ENCODE assay signal across 14 cellular contexts in genomic region chr2:191638802-191639172, GRCh38. TPM values are rescaled to one million over a fixed set of nuclear protein-coding genes. Genes with fewer than 3 reads are reported as not detected.
DNase-seq lines count a peak whose midpoint lies in the region; ATAC-seq, FAIRE-seq and TF ChIP-seq lines count a peak whose summit lies in the region.
"Had no signal": no experiment of that assay in that cellular context is flagged by ENCODE, and none has a peak within 500 bp of the region (broad histone marks: within the 10 kb centered on the region; RNA-seq: fewer than 3 reads in every experiment).

No MANE protein-coding gene starts in this region.

- TF ChIP-seq CTCF in HepG2 (CRISPR knock-in tag; IDR thresholded peaks at IDR 0.05): no peak
- TF ChIP-seq CTCF in right lobe of liver (IDR thresholded peaks at IDR 0.05): no peak
- no peak for TF ChIP-seq CTCF in upper lobe of right lung (IDR thresholded peaks at IDR 0.05)

- ATAC-seq in HepG2: no peak
- no peak for ATAC-seq in right lobe of liver
- ATAC-seq in upper lobe of right lung: no peak
- ATAC-seq in HG03565 (IDR thresholded peaks at IDR 0.05; ENCODE audit: unreplicated experiment): no peak

- no peak overlapping the region for H2AFZ ChIP-seq in HepG2 (ENCODE audit: low read length)
- H2AFZ ChIP-seq: neural progenitor cell had no signal

- H3K36me3 ChIP-seq in HepG2 (replicated peaks in 1 of 2; ENCODE audit: control insufficient read depth in 1 of 2, insufficient read depth in 2 of 2, low read length in 2 of 2): no peaks in the 10 kb centered on the region
- H3K36me3 ChIP-seq in right lobe of liver: no peaks in the 10 kb centered on the region
- H3K36me3 ChIP-seq in upper lobe of right lung: no peaks in the 10 kb centered on the region
- H3K36me3 ChIP-seq: BE2C, brain microvascular endothelial cell, neural progenitor cell had no signal

- H3K9ac ChIP-seq in HepG2 (ENCODE audit: insufficient read depth, low read depth, low read length): no peak overlapping the region
- H3K9ac ChIP-seq: neural progenitor cell had no signal

- BruUV-seq in HepG2 (replicated peaks; lab: Mats Ljungman, UMichigan): no TSS peak

- peak overlapping the region in 2 of 3 donors; percentile 71 to 72 for H3K27ac Mint-ChIP-seq in IgD-negative memory B cell
- H3K27ac Mint-ChIP-seq: neural progenitor cell had no signal

- peak overlapping the region in 2 of 4 donors; percentile 59 for H3K4me3 Mint-ChIP-seq in IgD-negative memory B cell
- H3K4me3 Mint-ChIP-seq: neural progenitor cell had no signal

- TF ChIP-seq EP300 in HepG2 (IDR thresholded peaks at IDR 0.05; ENCODE audit: low read depth in 2 of 2, low read length in 2 of 2): no peak
- TF ChIP-seq EP300 in HepG2 (CRISPR knock-in tag; IDR thresholded peaks at IDR 0.05; ENCODE audit: borderline replicate concordance): no peak

- no peaks in the 10 kb centered on the region for H3K27me3 ChIP-seq in HepG2 (ENCODE audit: control insufficient read depth in 1 of 2, insufficient read depth in 2 of 2, low read length in 2 of 2)
- no peaks in the 10 kb centered on the region for H3K27me3 ChIP-seq in right lobe of liver
- H3K27me3 ChIP-seq in upper lobe of right lung: no peaks in the 10 kb centered on the region
- H3K27me3 ChIP-seq: BE2C, brain microvascular endothelial cell, neural progenitor cell had no signal

- H3K27ac ChIP-seq in HepG2 (ENCODE audit: extremely low read length, insufficient read depth, low read length) (peak overlapping the region; percentile 75), right lobe of liver (peak overlapping the region in 1 of 3 donors; percentile 6), epithelial cell of prostate (peak overlapping the region; percentile 93), upper lobe of right lung (peak overlapping the region; percentile 60)
- H3K27ac ChIP-seq: neural progenitor cell had no signal

- H3K4me1 ChIP-seq in HepG2 (ENCODE audit: insufficient read depth, low read length) (peaks cover 58% of the 10 kb centered on the region), right lobe of liver (peaks cover 0 to 31% (median 0%) of the 10 kb centered on the region in 4 donors), upper lobe of right lung (peaks cover 20% of the 10 kb centered on the region)
- H3K4me1 ChIP-seq: BE2C had no signal

- no peak for DNase-seq in HepG2 (ENCODE audit: low spot score)
- DNase-seq in right lobe of liver: no peak
- no peak for DNase-seq in epithelial cell of prostate (ENCODE audit: low read depth, low spot score)
- DNase-seq in upper lobe of right lung: no peak
- DNase-seq in OCI-M1 (lab: John Stamatoyannopoulos, UW): no peak
- no peak for DNase-seq in activated CD8-positive, alpha-beta memory T cell treated with anti-CD3 and anti-CD28 coated beads for 24 hours
- DNase-seq: BE2C; brain microvascular endothelial cell; immature natural killer cell; NCI-H1092 treated with DMSO at 0.1 percent for 48 hours; stimulated activated naive CD4-positive, alpha-beta T cell treated with Interleukin-2 at 50 U/mL for 16 hours had no signal

- H3K27me3 Mint-ChIP-seq in IgD-negative memory B cell: no peaks in the 10 kb centered on the region

- H3K36me3 Mint-ChIP-seq in IgD-negative memory B cell: no peaks in the 10 kb centered on the region
- H3K36me3 Mint-ChIP-seq: neural progenitor cell had no signal

- peaks cover 23 to 37% (median 36%) of the 10 kb centered on the region in 3 donors for H3K4me1 Mint-ChIP-seq in IgD-negative memory B cell

- no peak for TF ChIP-seq RAD21 in HepG2 (CRISPR knock-in tag; IDR thresholded peaks at IDR 0.05)

- CTCF ChIA-PET in HepG2 (lab: Yijun Ruan, JAX; ENCODE audit: low intra/inter-chr PET ratio, low total read pairs): no interaction called here

- FAIRE-seq in HepG2 (lab: Jason Lieb, UNC): no peak

- intact Hi-C loops in HepG2 (cut with micrococcal nuclease; ENCODE audit: unreplicated experiment): loop anchor here (5.0 kb wide), 3 partner anchors 54 to 229 kb away; no protein-coding TSS in a partner anchor
- intact Hi-C loops in right lobe of liver (cut with DNase I): no loop called here
- intact Hi-C loops in upper lobe of right lung (cut with DNase I): no loop called here

- in situ Hi-C loops in HepG2 (cut with HindIII; ENCODE audit: extremely low pct_ligation_motif_present, low pct_unique_long_range_greater_than_20kb): loop anchor here (5.0 kb wide), 1 partner anchor 39 kb away; the partner anchor contains the start of gene NABP1

- H3K9me3 ChIP-seq in HepG2 (ENCODE audit: low read length): no peaks in the 10 kb centered on the region
- H3K9me3 ChIP-seq in right lobe of liver: no peaks in the 10 kb centered on the region
- H3K9me3 ChIP-seq in upper lobe of right lung: no peaks in the 10 kb centered on the region
- H3K9me3 ChIP-seq: BE2C had no signal

- no peaks in the 10 kb centered on the region for H3K9me3 Mint-ChIP-seq in IgD-negative memory B cell
- H3K9me3 Mint-ChIP-seq: immature natural killer cell, neural progenitor cell had no signal

- POLR2A ChIA-PET in HepG2 (lab: Yijun Ruan, JAX): interaction anchor here (0.8 to 4.7 kb wide), 6 partner anchors 11 to 53 kb away, joined by 3 to 153 read pairs (median 4); partner anchors contain the start of gene NABP1

- no peak overlapping the region for H3K4me3 ChIP-seq in HepG2 (replicated peaks in 1 of 3; ENCODE audit: insufficient read depth in 1 of 3, low read depth in 2 of 3, low read length in 3 of 3)
- no peak overlapping the region for H3K4me3 ChIP-seq in right lobe of liver
- no peak overlapping the region for H3K4me3 ChIP-seq in upper lobe of right lung
- H3K4me3 ChIP-seq: neural progenitor cell had no signal

- H4K20me1 ChIP-seq in HepG2 (ENCODE audit: insufficient read depth, low read length): no peaks in the 10 kb centered on the region

- WGBS in HepG2 (ENCODE audit: low lambda C conversion rate): 96% methylated on average over 1 of the region's 1 CpG
- 75% methylated on average over 1 of the region's 1 CpG for WGBS in right lobe of liver (ENCODE audit: insufficient coverage, low coverage, low lambda C conversion rate, missing lambda C conversion rate)

- TF ChIP-seq POLR2A in HepG2 (IDR thresholded peaks at IDR 0.05; ENCODE audit: insufficient read depth in 1 of 2, low read depth in 2 of 2, low read length in 2 of 2) (no peak), right lobe of liver (IDR thresholded peaks at IDR 0.05) (no peak)

- H3K4me2 ChIP-seq in HepG2 (ENCODE audit: low read depth, low read length): peak overlapping the region; percentile 66; the same call in 1 of the 2 replicates

- H3K79me2 ChIP-seq in HepG2 (ENCODE audit: insufficient read depth, low read length): no peaks in the 10 kb centered on the region

TF ChIP-seq in HepG2, 621 proteins besides CTCF, POLR2A, EP300 and RAD21 (continues in another document):
- TF ChIP-seq U2AF2 (IDR thresholded peaks at IDR 0.05; ENCODE audit: low read depth, low read length): no peak

RNA-seq across cellular contexts. Expression of gene NABP1, which starts 39.1 kb away (rescaled TPM):
- total RNA-seq in HepG2 (2016; rRNA removed; fragmentation: Illumina TruSeq; extraction: Trizol) (4.9 and 14.9 TPM in 2 replicates), right lobe of liver (10 to 100 TPM in 5 of 6 experiments, 1 to 10 TPM in 1; 5.2 to 28.2 (median 20.7) TPM), upper lobe of right lung (50.2 TPM)
- 3.4 and 3.5 TPM in 2 replicates for total RNA-seq in HepG2 (2016; cell fraction: cytosol; rRNA removed; fragmentation: Illumina TruSeq; extraction: Trizol; ENCODE audit: low read depth)
- total RNA-seq in HepG2 (2016; cell fraction: insoluble cytoplasmic fraction; rRNA removed; fragmentation: Illumina TruSeq; extraction: Trizol): 4.9 and 13.0 TPM in 2 replicates
- 5.4 and 7.2 TPM in 2 replicates for total RNA-seq in HepG2 (2016; cell fraction: membrane; rRNA removed; fragmentation: Illumina TruSeq; extraction: Trizol)
- total RNA-seq in HepG2 (2016; cell fraction: nucleus; rRNA removed; fragmentation: Illumina TruSeq; extraction: Trizol): 39.0 and 39.1 TPM in 2 replicates
- polyA plus RNA-seq in HepG2 (2011; rRNA removed) (19.8 and 24.2 TPM in 2 replicates), IgD-negative memory B cell (12.4 TPM)
- polyA plus RNA-seq in HepG2 (2011; cell fraction: cytosol; rRNA removed): 1.5 and 2.3 TPM in 2 replicates
- 69.0 and 77.8 TPM in 2 replicates for polyA plus RNA-seq in HepG2 (2011; cell fraction: nucleus; rRNA removed)
- 11.7 and 15.0 TPM in 2 replicates for polyA plus RNA-seq in HepG2 (2012)
- polyA plus RNA-seq in HepG2 (2016; cell fraction: cytosol; fragmentation: Illumina TruSeq; extraction: Trizol; ENCODE audit: low read depth): 0.61 and 0.70 TPM in 2 replicates
- 3.6 and 3.9 TPM in 2 replicates for polyA plus RNA-seq in HepG2 (2016; cell fraction: insoluble cytoplasmic fraction; fragmentation: Illumina TruSeq; extraction: Trizol; ENCODE audit: low read depth)
- 1.8 TPM in 2 replicates for polyA plus RNA-seq in HepG2 (2016; cell fraction: membrane; fragmentation: Illumina TruSeq; extraction: Trizol; ENCODE audit: low read depth)
- polyA plus RNA-seq in HepG2 (2016; cell fraction: nucleus; fragmentation: Illumina TruSeq; extraction: Trizol; ENCODE audit: insufficient read depth, low read depth): 30.5 and 31.7 TPM in 2 replicates
- 10.1 and 23.0 TPM in 2 replicates for polyA minus RNA-seq in HepG2 (2011; rRNA and poly(A)+ RNA removed; ENCODE audit: low replicate concordance)
- polyA minus RNA-seq in HepG2 (2011; cell fraction: cytosol; rRNA and poly(A)+ RNA removed): 3.7 and 3.8 TPM in 2 replicates
- polyA minus RNA-seq in HepG2 (2011; cell fraction: nucleus; rRNA and poly(A)+ RNA removed): 225 and 258 TPM in 2 replicates
